Comparison of ENCODE assay signal across 26 cellular contexts in the genomic region with DNA sequence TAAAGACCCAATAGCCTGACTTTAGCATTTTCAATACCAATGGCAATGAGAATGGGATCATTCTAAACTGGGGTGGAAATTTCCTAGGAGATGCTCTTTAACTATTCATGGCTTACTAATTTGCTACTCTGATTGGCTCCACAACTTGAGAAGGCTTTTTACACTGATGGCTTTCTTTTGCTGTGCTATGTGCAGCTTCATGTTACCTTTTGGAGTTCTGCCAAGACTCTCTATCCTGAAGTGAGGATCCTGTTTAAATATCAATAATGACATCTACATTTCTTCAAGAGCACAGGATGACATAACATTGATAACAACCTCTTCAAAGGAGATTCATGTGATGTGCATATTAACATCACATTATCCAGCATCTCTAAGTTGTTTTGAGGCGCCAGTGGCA.
DNase-seq lines count a peak whose midpoint lies in the region; ATAC-seq and TF ChIP-seq lines count a peak whose summit lies in the region.
"Had no signal": no experiment of that assay in that cellular context is flagged by ENCODE, and none has a peak within 500 bp of the region (broad histone marks: within the 10 kb centered on the region; RNA-seq: fewer than 3 reads in every experiment).

No MANE protein-coding gene starts in this region.

- no peak for ATAC-seq in HG03280 (IDR thresholded peaks at IDR 0.05; ENCODE audit: unreplicated experiment)
- ATAC-seq: left colon; stimulated activated naive CD8-positive, alpha-beta T cell treated with anti-CD3 and anti-CD28 coated beads, Interleukin-15, amount 100 ng/mL, for 72 hours had no signal

- H3K36me3 ChIP-seq in MM.1S (replicated peaks; ENCODE audit: insufficient read depth, low read length): no peaks in the 10 kb centered on the region
- H3K36me3 ChIP-seq: brain microvascular endothelial cell, sigmoid colon, SJSA1, vagina, WERI-Rb-1 had no signal

- H3K9ac ChIP-seq in MM.1S (ENCODE audit: low read length): no peak overlapping the region
- H3K9ac ChIP-seq: KMS-11 had no signal

- H3K4me2 ChIP-seq in MM.1S (ENCODE audit: low read depth, low read length): no peak overlapping the region
- H3K4me2 ChIP-seq: KMS-11 had no signal

- H3K27me3 ChIP-seq in MM.1S (replicated peaks; ENCODE audit: insufficient read depth, low read length): no peaks in the 10 kb centered on the region
- H3K27me3 ChIP-seq: brain microvascular endothelial cell, sigmoid colon, vagina had no signal

- no peak overlapping the region for H3K4me3 ChIP-seq in MM.1S (ENCODE audit: low read length)
- H3K4me3 ChIP-seq: sigmoid colon, SJSA1, vagina had no signal

- no peak for TF ChIP-seq CTCF in MM.1S (IDR thresholded peaks at IDR 0.05; ENCODE audit: low read length)

- H3K9me2 ChIP-seq in MM.1S (replicated peaks; ENCODE audit: insufficient read depth, low read length): no peaks in the 10 kb centered on the region

- H3K79me2 ChIP-seq in MM.1S (ENCODE audit: low read length): no peaks in the 10 kb centered on the region

- H2AFZ ChIP-seq in MM.1S (ENCODE audit: low read length): no peak overlapping the region

- no peak overlapping the region for H3K27ac ChIP-seq in MM.1S (ENCODE audit: low read length)
- H3K27ac ChIP-seq: brain microvascular endothelial cell, KMS-11, sigmoid colon, SJSA1, vagina, WERI-Rb-1 had no signal

- H3K9me3 ChIP-seq in MM.1S (replicated peaks; ENCODE audit: insufficient read depth, low read length): no peaks in the 10 kb centered on the region
- H3K9me3 ChIP-seq: sigmoid colon, SJSA1, vagina had no signal

- DNase-seq in SHP77 (lab: John Stamatoyannopoulos, UW) (peak; percentile 21 to 30), SHP77 treated with DMSO at 0.1 percent for 48 hours (lab: John Stamatoyannopoulos, UW) (no peak), NCI-H2029 (lab: John Stamatoyannopoulos, UW) (peak; percentile 65), NCI-H748 treated with DMSO at 0.1 percent for 48 hours (lab: John Stamatoyannopoulos, UW) (peak; percentile 81), OCI-M2 (lab: John Stamatoyannopoulos, UW; ENCODE audit: unreplicated experiment) (no peak), MM.1S (no peak)
- DNase-seq: activated CD4-positive, alpha-beta T cell treated with anti-CD3 and anti-CD28 coated beads for 48 hours; amniotic stem cell; brain microvascular endothelial cell; CD8-positive, alpha-beta memory T cell; DMS79; H9; hippocampal formation; immature natural killer cell; left colon; NCI-H187 treated with DMSO at 0.1 percent for 48 hours; NCI-H524 treated with DMSO at 0.1 percent for 48 hours; sigmoid colon; stimulated activated CD4-positive, alpha-beta T cell treated with anti-CD3 and anti-CD28 coated beads, Interleukin-12 subunit alpha, Interleukin-12 subunit beta, amount 100 ng/mL, for 4 hours; stimulated activated CD4-positive, alpha-beta T cell treated with anti-CD3 and anti-CD28 coated beads, Interleukin-2, amount 100 ng/mL, for 48 hours; stimulated activated naive CD8-positive, alpha-beta T cell treated with anti-CD3 and anti-CD28 coated beads, Interleukin-15, amount 100 ng/mL, for 72 hours; WERI-Rb-1 had no signal

- H4K20me1 ChIP-seq in MM.1S (ENCODE audit: insufficient read depth, low read length): no peaks in the 10 kb centered on the region

- H3F3A ChIP-seq in MM.1S (ENCODE audit: insufficient read depth, low read length): no peaks in the 10 kb centered on the region

- H3K4me1 ChIP-seq in MM.1S (ENCODE audit: low read length): peaks cover 12% of the 10 kb centered on the region
- H3K4me1 ChIP-seq: sigmoid colon, SJSA1, vagina had no signal

Comparison
In these comparisons a context has a peak if more than half of its experiments do, and no peak if none do; other contexts are left out.
1. DNase-seq: peak in SHP77 (2 of 2), NCI-H2029 (single experiment) and NCI-H748 treated with DMSO at 0.1 percent for 48 hours (single experiment); none in SHP77 treated with DMSO at 0.1 percent for 48 hours (single experiment), OCI-M2 (single experiment) and MM.1S (single experiment).